In genomic region chr1:24327886-24328285, GRCh38 we compare ENCODE assay signal across 21 cellular contexts. TPM values are rescaled to one million over a fixed set of nuclear protein-coding genes. Genes with fewer than 3 reads are reported as not detected.
DNase-seq lines count a peak whose midpoint lies in the region; ATAC-seq, FAIRE-seq and TF ChIP-seq lines count a peak whose summit lies in the region.
"Had no signal": no experiment of that assay in that cellular context is flagged by ENCODE, and none has a peak within 500 bp of the region (broad histone marks: within the 10 kb centered on the region; RNA-seq: fewer than 3 reads in every experiment).

No MANE protein-coding gene starts in this region.

- TF ChIP-seq CTCF in mammary epithelial cell (conservative IDR thresholded peaks at IDR 0.05 in 1 of 2, IDR thresholded peaks at IDR 0.05 in 1 of 2; ENCODE audit: extremely low read depth in 1 of 2, insufficient read depth in 1 of 2, low read depth in 1 of 2, low read length in 2 of 2), result no peak
- TF ChIP-seq CTCF in breast epithelium (IDR thresholded peaks at IDR 0.05), result no peak
- TF ChIP-seq CTCF in bronchial epithelial cell (IDR thresholded peaks at IDR 0.05; ENCODE audit: insufficient read depth, low read length, severe bottlenecking), result no peak
- no peak for TF ChIP-seq CTCF in type B pancreatic cell (conservative IDR thresholded peaks at IDR 0.05)
- TF ChIP-seq CTCF in colonic mucosa (IDR thresholded peaks at IDR 0.05), result no peak

- peak overlapping the region; percentile 48 for H3K4me3 Mint-ChIP-seq in type B pancreatic cell
- H3K4me3 Mint-ChIP-seq in activated T-cell treated with anti-CD3 and anti-CD28 coated beads, Interleukin-2, amount 50 U/mL, for 72 hours, result no peak overlapping the region
- H3K4me3 Mint-ChIP-seq: CD8-positive, alpha-beta memory T cell; HFFc6 had no signal

- H3K27me3 ChIP-seq in mammary epithelial cell (ENCODE audit: insufficient read depth, low read length), result no peaks in the 10 kb centered on the region
- no peaks in the 10 kb centered on the region for H3K27me3 ChIP-seq in breast epithelium
- no peaks in the 10 kb centered on the region for H3K27me3 ChIP-seq in bronchial epithelial cell (ENCODE audit: control insufficient read depth, insufficient read depth, low read length)
- H3K27me3 ChIP-seq in colonic mucosa, result no peaks in the 10 kb centered on the region

- ATAC-seq in activated T-cell treated with anti-CD3 and anti-CD28 coated beads, Interleukin-2, amount 50 U/mL, for 72 hours (replicated peaks in 1 of 2), result no peak
- ATAC-seq: HepG2 had no signal

- H3K27ac Mint-ChIP-seq in type B pancreatic cell, result peak overlapping the region; percentile 92
- H3K27ac Mint-ChIP-seq in activated T-cell treated with anti-CD3 and anti-CD28 coated beads, Interleukin-2, amount 50 U/mL, for 72 hours, result no peak overlapping the region
- H3K27ac Mint-ChIP-seq: CD8-positive, alpha-beta memory T cell; HFFc6 had no signal

- dilution Hi-C loops in mammary epithelial cell (cut with HindIII; ENCODE audit: low sequenced_read_pairs), result no loop called here

- intact Hi-C loops in mammary epithelial cell (cut with micrococcal nuclease), result no loop called here
- intact Hi-C loops in breast epithelium (cut with DNase I; ENCODE audit: low total_unique reads), result no loop called here
- intact Hi-C loops in colonic mucosa (cut with DNase I), result no loop called here

- H3K4me3 ChIP-seq in mammary epithelial cell (replicated peaks in 1 of 3; ENCODE audit: insufficient read depth in 1 of 3, low read depth in 2 of 3, low read length in 3 of 3), result no peak overlapping the region
- no peak overlapping the region for H3K4me3 ChIP-seq in breast epithelium
- H3K4me3 ChIP-seq in bronchial epithelial cell (ENCODE audit: low read depth, low read length), result no peak overlapping the region
- no peak overlapping the region for H3K4me3 ChIP-seq in colonic mucosa
- H3K4me3 ChIP-seq: BLaER1, HAP-1 had no signal

- BruUV-seq in mammary epithelial cell (replicated peaks; lab: Mats Ljungman, UMichigan), result no TSS peak

- peaks cover 13% of the 10 kb centered on the region for H3K27me3 Mint-ChIP-seq in type B pancreatic cell
- H3K27me3 Mint-ChIP-seq in activated T-cell treated with anti-CD3 and anti-CD28 coated beads, Interleukin-2, amount 50 U/mL, for 72 hours (ENCODE audit: low read depth), result peaks cover 80% of the 10 kb centered on the region

- no peaks in the 10 kb centered on the region for H3K9me3 Mint-ChIP-seq in type B pancreatic cell
- H3K9me3 Mint-ChIP-seq in activated T-cell treated with anti-CD3 and anti-CD28 coated beads, Interleukin-2, amount 50 U/mL, for 72 hours, result no peaks in the 10 kb centered on the region
- H3K9me3 Mint-ChIP-seq: CD8-positive, alpha-beta memory T cell; HFFc6 had no signal

- FAIRE-seq in bronchial epithelial cell (lab: Jason Lieb, UNC), result no peak
- FAIRE-seq: GM12891, H1, HepG2, HTR-8/SVneo had no signal

- H3K4me1 Mint-ChIP-seq in type B pancreatic cell (ENCODE audit: unreplicated experiment), result peaks cover 10% of the 10 kb centered on the region
- no peaks in the 10 kb centered on the region for H3K4me1 Mint-ChIP-seq in activated T-cell treated with anti-CD3 and anti-CD28 coated beads, Interleukin-2, amount 50 U/mL, for 72 hours (ENCODE audit: low read depth)

- no peaks in the 10 kb centered on the region for H4K20me1 ChIP-seq in mammary epithelial cell (ENCODE audit: insufficient read depth, low read length)

- TF ChIP-seq POLR2A in breast epithelium (IDR thresholded peaks at IDR 0.05), result no peak

- no peak overlapping the region for H3K27ac ChIP-seq in mammary epithelial cell (ENCODE audit: insufficient read depth, low read depth, low read length)
- H3K27ac ChIP-seq in breast epithelium, result no peak overlapping the region
- no peak overlapping the region for H3K27ac ChIP-seq in colonic mucosa
- H3K27ac ChIP-seq: 22Rv1, BLaER1 had no signal

- H3K4me2 ChIP-seq in mammary epithelial cell (ENCODE audit: insufficient read depth, low read depth, low read length), result no peak overlapping the region
- H3K4me2 ChIP-seq: BLaER1 had no signal

- H2AFZ ChIP-seq in mammary epithelial cell (ENCODE audit: low read depth, low read length), result no peak overlapping the region

- WGBS in mammary epithelial cell (ENCODE audit: low coverage, missing lambda C conversion rate), result 50% methylated on average over 2 of the region's 2 CpGs

- H3K79me2 ChIP-seq in mammary epithelial cell (ENCODE audit: insufficient read depth, low read length), result no peaks in the 10 kb centered on the region

- CTCF ChIA-PET in mammary epithelial cell (lab: Charles Lee; ENCODE audit: low non-redundant PET), result no interaction called here

- H3K36me3 Mint-ChIP-seq in type B pancreatic cell, result peaks cover 15% of the 10 kb centered on the region
- no peaks in the 10 kb centered on the region for H3K36me3 Mint-ChIP-seq in activated T-cell treated with anti-CD3 and anti-CD28 coated beads, Interleukin-2, amount 50 U/mL, for 72 hours (ENCODE audit: insufficient read depth in 2 of 2)
- H3K36me3 Mint-ChIP-seq: CD8-positive, alpha-beta memory T cell had no signal

- H3K36me3 ChIP-seq in mammary epithelial cell (ENCODE audit: insufficient read depth, low read length) (no peaks in the 10 kb centered on the region), breast epithelium (no peaks in the 10 kb centered on the region), bronchial epithelial cell (ENCODE audit: control insufficient read depth, insufficient read depth, low read length) (peaks cover 20% of the 10 kb centered on the region), colonic mucosa (no peaks in the 10 kb centered on the region)
- H3K36me3 ChIP-seq: BLaER1, HAP-1 had no signal

- no peak overlapping the region for H3K9ac ChIP-seq in mammary epithelial cell (ENCODE audit: insufficient read depth, low read length)
- no peak overlapping the region for H3K9ac ChIP-seq in colonic mucosa (ENCODE audit: low read depth in 2 of 2, low read length in 2 of 2)
- H3K9ac ChIP-seq: BLaER1 had no signal

- H3K4me1 ChIP-seq in mammary epithelial cell (ENCODE audit: insufficient read depth, low read length), result peaks cover 33% of the 10 kb centered on the region
- H3K4me1 ChIP-seq in breast epithelium, result no peaks in the 10 kb centered on the region
- no peaks in the 10 kb centered on the region for H3K4me1 ChIP-seq in colonic mucosa
- H3K4me1 ChIP-seq: Caco-2 had no signal

- in situ Hi-C loops in mammary epithelial cell (cut with MboI; ENCODE audit: low sequenced_read_pairs in 2 of 2), result no loop called here

- peak; percentile 69 for DNase-seq in mammary epithelial cell
- DNase-seq in breast epithelium (ENCODE audit: low spot score in 2 of 2), result no peak
- peak; percentile 35 for DNase-seq in bronchial epithelial cell (ENCODE audit: low read depth)
- peak; percentile 23 for DNase-seq in kidney glomerular epithelial cell (lab: John Stamatoyannopoulos, UW)
- DNase-seq in type B pancreatic cell (ENCODE audit: extremely low spot score, unreplicated experiment), result no peak
- no peak for DNase-seq in activated T-cell treated with anti-CD3 and anti-CD28 coated beads, Interleukin-2, amount 50 U/mL, for 72 hours
- no peak for DNase-seq in stimulated activated CD4-positive, alpha-beta T cell treated with anti-CD3 and anti-CD28 coated beads, Interleukin-15, amount 100 ng/mL, for 24 hours
- no peak for DNase-seq in colonic mucosa
- DNase-seq: AML-193; Caco-2; CD8-positive, alpha-beta memory T cell; HFFc6 had no signal

- H3K9me3 ChIP-seq in mammary epithelial cell (replicated peaks; ENCODE audit: insufficient read depth, low read length), result no peaks in the 10 kb centered on the region
- H3K9me3 ChIP-seq in breast epithelium, result no peaks in the 10 kb centered on the region
- H3K9me3 ChIP-seq in colonic mucosa, result no peaks in the 10 kb centered on the region
- H3K9me3 ChIP-seq: BLaER1, Caco-2, HAP-1 had no signal

RNA-seq across cellular contexts. Expression of gene GRHL3, which starts 8.7 kb away (rescaled TPM):
- total RNA-seq in mammary epithelial cell (10 to 100 TPM in 1 of 2 donors, 1 to 10 TPM in 1; 1.3 to 15.3 TPM), breast epithelium (1 to 10 TPM in 1 of 3 donors, under 1 TPM in 1, not detected in 1; 0.98 to 4.0 TPM), bronchial epithelial cell (20.5 and 49.8 TPM in 2 replicates), type B pancreatic cell (ENCODE audit: low replicate concordance) (70.6 and 194 TPM in 2 replicates), colonic mucosa (1 to 10 TPM in 1 of 2 donors, under 1 TPM in 1; 0.64 to 1.5 TPM)
- polyA plus RNA-seq in mammary epithelial cell, result 3.5 TPM
- polyA minus RNA-seq in mammary epithelial cell, result 1.1 TPM
- total RNA-seq in activated T-cell treated with anti-CD3 and anti-CD28 coated beads, Interleukin-2, amount 50 U/mL, for 72 hours, result 1 to 10 TPM in 1 of 2 donors, under 1 TPM in 1; 0.28 to 2.0 TPM
- total RNA-seq: A673, Daoy, HepG2, HFFc6 had no signal
- polyA plus RNA-seq: CD8-positive, alpha-beta memory T cell; HepG2 had no signal

Comparison
In these comparisons a context has a peak if more than half of its experiments do, and no peak if none do; other contexts are left out.
1. DNase-seq: peak in mammary epithelial cell (single experiment), bronchial epithelial cell (single experiment) and kidney glomerular epithelial cell (single experiment); none in breast epithelium (0 of 2), type B pancreatic cell (single experiment), activated T-cell treated with anti-CD3 and anti-CD28 coated beads, Interleukin-2, amount 50 U/mL, for 72 hours (0 of 2), stimulated activated CD4-positive, alpha-beta T cell treated with anti-CD3 and anti-CD28 coated beads, Interleukin-15, amount 100 ng/mL, for 24 hours (single experiment) and colonic mucosa (single experiment).